In the genomic region with DNA sequence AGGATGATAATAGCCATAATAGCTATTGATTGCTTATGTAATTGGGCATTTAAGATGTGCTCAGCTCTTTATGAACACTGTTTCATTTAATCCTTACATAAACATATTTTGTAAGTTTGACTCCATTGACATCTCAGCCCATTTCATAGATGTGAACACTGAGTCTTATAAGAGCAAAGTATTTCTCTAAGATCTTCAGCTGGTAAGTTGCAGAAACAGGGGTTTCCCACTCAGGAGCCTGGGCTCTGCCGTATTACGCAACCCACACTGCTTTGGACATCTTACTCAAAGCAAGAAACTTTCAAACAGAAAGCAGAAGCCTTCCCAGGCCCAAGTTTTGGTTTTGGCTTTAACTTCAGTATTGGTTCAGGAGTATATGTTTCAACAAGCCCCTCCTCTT, we compare ENCODE assay signal across 13 cellular contexts.
DNase-seq lines count a peak whose midpoint lies in the region; ATAC-seq, FAIRE-seq and TF ChIP-seq lines count a peak whose summit lies in the region.
"Had no signal": no experiment of that assay in that cellular context is flagged by ENCODE, and none has a peak within 500 bp of the region (broad histone marks: within the 10 kb centered on the region; RNA-seq: fewer than 3 reads in every experiment).

No MANE protein-coding gene starts in this region.

- no peak overlapping the region for H3K4me3 ChIP-seq in fibroblast of mammary gland (ENCODE audit: control insufficient read depth, low read depth, low read length)

- no peaks in the 10 kb centered on the region for H3K27me3 Mint-ChIP-seq in activated T-cell treated with anti-CD3 and anti-CD28 coated beads, Interleukin-2, amount 50 U/mL, for 24 hours
- H3K27me3 Mint-ChIP-seq: effector memory CD8-positive, alpha-beta T cell; stimulated activated naive CD8-positive, alpha-beta T cell treated with anti-CD3 and anti-CD28 coated beads, Interleukin-15, Interleukin-2, amounts not matched to agents 100 ng/mL and 50 ng/mL, for 24 hours had no signal

- FAIRE-seq in RCC 7860 (lab: Jason Lieb, UNC): no peak
- FAIRE-seq in D721Med (lab: Jason Lieb, UNC): no peak

- DNase-seq in fibroblast of mammary gland (ENCODE audit: low read depth) (peak; percentile 38), NCI-H1436 (lab: John Stamatoyannopoulos, UW) (no peak), RCC 7860 (ENCODE audit: low spot score) (no peak), D721Med (ENCODE audit: insufficient read length, low spot score) (no peak)
- DNase-seq in activated T-cell treated with anti-CD3 and anti-CD28 coated beads, Interleukin-2, amount 50 U/mL, for 24 hours: no peak
- DNase-seq: activated CD4-positive, alpha-beta T cell treated with anti-CD3 and anti-CD28 coated beads for 4 hours; effector memory CD8-positive, alpha-beta T cell; nephron progenitor cell had no signal

- H3K27ac Mint-ChIP-seq in activated T-cell treated with anti-CD3 and anti-CD28 coated beads, Interleukin-2, amount 50 U/mL, for 24 hours: no peak overlapping the region
- H3K27ac Mint-ChIP-seq: activated naive CD4-positive, alpha-beta T cell treated with anti-CD3 and anti-CD28 coated beads, Interleukin-2, amount 50 U/mL, for 72 hours; effector memory CD8-positive, alpha-beta T cell; nephron progenitor cell; stimulated activated naive CD8-positive, alpha-beta T cell treated with anti-CD3 and anti-CD28 coated beads, Interleukin-15, Interleukin-2, amounts not matched to agents 100 ng/mL and 50 ng/mL, for 24 hours had no signal

- no peaks in the 10 kb centered on the region for H3K36me3 Mint-ChIP-seq in activated T-cell treated with anti-CD3 and anti-CD28 coated beads, Interleukin-2, amount 50 U/mL, for 24 hours (ENCODE audit: low read depth)
- H3K36me3 Mint-ChIP-seq: activated naive CD4-positive, alpha-beta T cell treated with anti-CD3 and anti-CD28 coated beads, Interleukin-2, amount 50 U/mL, for 72 hours had no signal

- no peaks in the 10 kb centered on the region for H3K4me1 Mint-ChIP-seq in activated T-cell treated with anti-CD3 and anti-CD28 coated beads, Interleukin-2, amount 50 U/mL, for 24 hours (ENCODE audit: low read depth)

- no peaks in the 10 kb centered on the region for H3K9me3 Mint-ChIP-seq in activated T-cell treated with anti-CD3 and anti-CD28 coated beads, Interleukin-2, amount 50 U/mL, for 24 hours
- H3K9me3 Mint-ChIP-seq: nephron progenitor cell; stimulated activated naive CD8-positive, alpha-beta T cell treated with anti-CD3 and anti-CD28 coated beads, Interleukin-15, Interleukin-2, amounts not matched to agents 100 ng/mL and 50 ng/mL, for 24 hours had no signal

- no peak overlapping the region for H3K4me3 Mint-ChIP-seq in activated T-cell treated with anti-CD3 and anti-CD28 coated beads, Interleukin-2, amount 50 U/mL, for 24 hours
- H3K4me3 Mint-ChIP-seq: effector memory CD8-positive, alpha-beta T cell; nephron progenitor cell; stimulated activated naive CD8-positive, alpha-beta T cell treated with anti-CD3 and anti-CD28 coated beads, Interleukin-15, Interleukin-2, amounts not matched to agents 100 ng/mL and 50 ng/mL, for 24 hours had no signal

- TF ChIP-seq CTCF in fibroblast of mammary gland (conservative IDR thresholded peaks at IDR 0.05; ENCODE audit: control insufficient read depth, insufficient read depth, low read depth, low read length) (no peak), D721Med (IDR thresholded peaks at IDR 0.05; ENCODE audit: insufficient read depth, missing control alignments) (no peak)

- ATAC-seq in GM18858 (IDR thresholded peaks at IDR 0.05; ENCODE audit: unreplicated experiment) (peak; percentile 87), GM21717 (IDR thresholded peaks at IDR 0.05; ENCODE audit: unreplicated experiment) (peak; percentile 93), HG03439 (IDR thresholded peaks at IDR 0.05; ENCODE audit: unreplicated experiment) (peak; percentile 77)
- ATAC-seq: activated naive CD4-positive, alpha-beta T cell treated with anti-CD3 and anti-CD28 coated beads, Interleukin-2, amount 50 U/mL, for 72 hours; effector memory CD8-positive, alpha-beta T cell had no signal
